ENCODE assay signal across 8 cellular contexts in genomic region chr3:119690043-119690656, GRCh38. TPM values are rescaled to one million over a fixed set of nuclear protein-coding genes. Genes with fewer than 3 reads are reported as not detected.
A peak's percentile ranks its signal among the peaks of the same experiment; 100 is the strongest.
DNase-seq lines count a peak whose midpoint lies in the region; ATAC-seq and TF ChIP-seq lines count a peak whose summit lies in the region.

No MANE protein-coding gene starts in this region.

- H3K4me3 ChIP-seq in OCI-LY3 (ENCODE audit: low read length) (no peak overlapping the region), fibroblast of mammary gland (ENCODE audit: control insufficient read depth, low read depth, low read length) (no peak overlapping the region), stomach (no peak overlapping the region)

- no peaks in the 10 kb centered on the region for H3K36me3 ChIP-seq in OCI-LY3 (replicated peaks; ENCODE audit: low read depth, low read length)
- no peaks in the 10 kb centered on the region for H3K36me3 ChIP-seq in stomach

- intact Hi-C loops in stomach (cut with DNase I; ENCODE audit: low total_unique reads) = no loop called here

- H3K27ac ChIP-seq in OCI-LY3 (ENCODE audit: low read length) = no peak overlapping the region
- H3K27ac ChIP-seq in stomach = no peak overlapping the region

- H4K20me1 ChIP-seq in OCI-LY3 (ENCODE audit: insufficient read depth, low read length) = no peaks in the 10 kb centered on the region

- no peak overlapping the region for H3K9ac ChIP-seq in OCI-LY3 (ENCODE audit: low read length)

- no peak overlapping the region for H2AFZ ChIP-seq in OCI-LY3 (ENCODE audit: low read depth, low read length)

- no peak for ATAC-seq in GM18873 (IDR thresholded peaks at IDR 0.05; ENCODE audit: low FRiP score, unreplicated experiment)

- H3K4me2 ChIP-seq in OCI-LY3 (ENCODE audit: low read length) = no peak overlapping the region

- no peaks in the 10 kb centered on the region for H3K79me2 ChIP-seq in OCI-LY3 (ENCODE audit: low read length)

- TF ChIP-seq POLR2A in stomach (IDR thresholded peaks at IDR 0.05) = no peak

- DNase-seq in NCI-H2227 (lab: John Stamatoyannopoulos, UW; ENCODE audit: unreplicated experiment) = peak; percentile 0
- no peak for DNase-seq in NCI-H2227 treated with DMSO at 0.1 percent for 48 hours (lab: John Stamatoyannopoulos, UW)
- peak; percentile 56 for DNase-seq in fibroblast of mammary gland (ENCODE audit: low read depth)
- no peak for DNase-seq in stomach
- no peak for DNase-seq in dedifferentiated amniotic fluid mesenchymal stem cell (ENCODE audit: extremely low spot score)
- no peak for DNase-seq in NCI-H446 treated with DMSO at 0.1 percent for 48 hours (lab: John Stamatoyannopoulos, UW)

- TF ChIP-seq EP300 in stomach (IDR thresholded peaks at IDR 0.05) = no peak

- WGBS in stomach, 5 donors = 45 to 51% (median 50%) methylated on average over 4 of the region's 4 CpGs

- H3K9me3 ChIP-seq in OCI-LY3 (ENCODE audit: insufficient read depth, low read length) = no peaks in the 10 kb centered on the region
- no peaks in the 10 kb centered on the region for H3K9me3 ChIP-seq in stomach

- H3K4me1 ChIP-seq in OCI-LY3 (ENCODE audit: low read length) (peaks cover 14% of the 10 kb centered on the region), stomach (peaks cover 0 to 3% (median 0%) of the 10 kb centered on the region in 4 donors)

- TF ChIP-seq CTCF in OCI-LY3 (IDR thresholded peaks at IDR 0.05; ENCODE audit: low read depth, low read length) = peak; percentile 53
- peak; percentile 64 for TF ChIP-seq CTCF in fibroblast of mammary gland (conservative IDR thresholded peaks at IDR 0.05; ENCODE audit: control insufficient read depth, insufficient read depth, low read depth, low read length)
- peak in 4 of 7 experiments; percentile 11 to 36 (median 22) for TF ChIP-seq CTCF in stomach (IDR thresholded peaks at IDR 0.05)

- H3K27me3 ChIP-seq in OCI-LY3 (ENCODE audit: low read depth, low read length) (no peaks in the 10 kb centered on the region), stomach (no peaks in the 10 kb centered on the region)

RNA-seq across cellular contexts. Expression of gene CFAP91, which starts 12.7 kb away (rescaled TPM):
- 10 to 100 TPM in 1 of 5 donors, 1 to 10 TPM in 4; 3.6 to 46.1 (median 3.8) TPM for total RNA-seq in stomach
- 1 to 10 TPM; 1.5 to 1.8 (median 1.5) TPM for polyA plus RNA-seq in stomach

RNA-seq across cellular contexts. Expression of gene COX17, which starts 12.9 kb away (rescaled TPM):
- 10 to 100 TPM; 28.6 to 65.9 (median 32.5) TPM for total RNA-seq in stomach
- 100 to 1,000 TPM; 164 to 184 (median 179) TPM for polyA plus RNA-seq in stomach

RNA-seq across cellular contexts. Expression of gene POPDC2, which starts 29.8 kb away (rescaled TPM):
- total RNA-seq in stomach = 10 to 100 TPM in 1 of 5 donors, 1 to 10 TPM in 4; 8.5 to 10.7 (median 9.3) TPM
- polyA plus RNA-seq in stomach = 1 to 10 TPM; 1.4 to 5.6 (median 2.7) TPM

Comparison
In these comparisons a context has a peak if more than half of its experiments do, and no peak if none do; other contexts are left out.
1. DNase-seq: peak in NCI-H2227 (single experiment) and fibroblast of mammary gland (single experiment); none in NCI-H2227 treated with DMSO at 0.1 percent for 48 hours (single experiment), stomach (single experiment), dedifferentiated amniotic fluid mesenchymal stem cell (single experiment) and NCI-H446 treated with DMSO at 0.1 percent for 48 hours (single experiment).
2. Peak in every context shown above with its lines, with median percentiles within 50 percentile points of each other: CTCF ChIP-seq.